Comparison of ENCODE assay signal across 20 cellular contexts in genomic region chr17:68790931-68791330, GRCh38.
A peak's percentile ranks its signal among the peaks of the same experiment; 100 is the strongest.
DNase-seq lines count a peak whose midpoint lies in the region; ATAC-seq and TF ChIP-seq lines count a peak whose summit lies in the region.
"Had no signal": no experiment of that assay in that cellular context is flagged by ENCODE, and none has a peak within 500 bp of the region (broad histone marks: within the 10 kb centered on the region; RNA-seq: fewer than 3 reads in every experiment).

No MANE protein-coding gene starts in this region.

- H2BK120ac ChIP-seq in mesenchymal stem cell (ENCODE audit: low read depth, low read length) = no peak overlapping the region

- peaks cover 39% of the 10 kb centered on the region for H3K27me3 Mint-ChIP-seq in activated T-helper 17 cell treated with anti-CD3 and anti-CD28 coated beads, Interleukin-2, amount 50 U/mL, for 72 hours
- H3K27me3 Mint-ChIP-seq: stimulated activated naive B cell treated with anti-CD40 and anti-IgM and Interleukin-4, amounts not matched to agents 10 μg/mL and 1 μg/mL and 100 μg/mL, for 72 hours had no signal

- H4K8ac ChIP-seq in mesenchymal stem cell (ENCODE audit: low read length) = no peak overlapping the region

- no peak overlapping the region for H3K4me2 ChIP-seq in mesenchymal stem cell (ENCODE audit: low read length, poor library complexity, severe bottlenecking)
- H3K4me2 ChIP-seq: GM23338 had no signal

- no peaks in the 10 kb centered on the region for H3K4me1 ChIP-seq in mesenchymal stem cell (ENCODE audit: control insufficient read depth, insufficient read depth, low read depth, low read length)
- H3K4me1 ChIP-seq in subcutaneous abdominal adipose tissue (ENCODE audit: control insufficient read depth in 5 of 5, insufficient read depth in 5 of 5, low read length in 5 of 5) = peaks cover 10 to 56% (median 51%) of the 10 kb centered on the region in 5 donors
- H3K4me1 ChIP-seq: ascending aorta, tibial artery had no signal

- H3K14ac ChIP-seq in mesenchymal stem cell (ENCODE audit: low read length in 2 of 2) = no peak overlapping the region

- H3K4me1 Mint-ChIP-seq in activated T-helper 17 cell treated with anti-CD3 and anti-CD28 coated beads, Interleukin-2, amount 50 U/mL, for 72 hours = no peaks in the 10 kb centered on the region

- H3K18ac ChIP-seq in mesenchymal stem cell (ENCODE audit: low read depth in 1 of 2, low read length in 2 of 2) = no peak overlapping the region

- no peak overlapping the region for H2AK5ac ChIP-seq in mesenchymal stem cell (ENCODE audit: low read length, severe bottlenecking)

- no peak overlapping the region for H3K27ac ChIP-seq in mesenchymal stem cell (ENCODE audit: low read length, poor library complexity, severe bottlenecking)
- peak overlapping the region; percentile 58 for H3K27ac ChIP-seq in subcutaneous abdominal adipose tissue (ENCODE audit: low read depth, low read length)
- H3K27ac ChIP-seq: ascending aorta, neutrophil, tibial artery had no signal

- H3K79me1 ChIP-seq in mesenchymal stem cell (replicated peaks; ENCODE audit: low read length, poor library complexity, severe bottlenecking) = no peaks in the 10 kb centered on the region

- H4K91ac ChIP-seq in mesenchymal stem cell (ENCODE audit: low read length) = no peak overlapping the region

- no peaks in the 10 kb centered on the region for H3K9me3 Mint-ChIP-seq in activated T-helper 17 cell treated with anti-CD3 and anti-CD28 coated beads, Interleukin-2, amount 50 U/mL, for 72 hours
- H3K9me3 Mint-ChIP-seq: activated CD4-positive, alpha-beta memory T cell treated with anti-CD3 and anti-CD28 coated beads, Interleukin-2, amount 10 ng/mL, durations not matched to agents 7 days and 5 days; activated naive CD4-positive, alpha-beta T cell treated with anti-CD3 and anti-CD28 coated beads, Interleukin-2, amount 10 ng/mL, durations not matched to agents 7 days and 5 days; activated T-cell treated with anti-CD3 and anti-CD28 coated beads, Interleukin-2, amount 50 U/mL, for 24 hours; stimulated activated naive B cell treated with anti-CD40 and anti-IgM and Interleukin-4, amounts not matched to agents 10 μg/mL and 1 μg/mL and 100 μg/mL, for 72 hours had no signal

- DNase-seq in MV-4-11 (lab: John Stamatoyannopoulos, UW) (peak; percentile 21), fibroblast of mammary gland (ENCODE audit: low read depth) (peak; percentile 67), mesenchymal stem cell (no peak), retina (no peak), cerebellar cortex (ENCODE audit: low spot score) (no peak)
- no peak for DNase-seq in activated CD4-positive, alpha-beta T cell treated with anti-CD3 and anti-CD28 coated beads for 4 hours
- DNase-seq: activated CD4-positive, alpha-beta memory T cell treated with anti-CD3 and anti-CD28 coated beads, Interleukin-2, amount 10 ng/mL, durations not matched to agents 7 days and 5 days; activated naive CD4-positive, alpha-beta T cell treated with anti-CD3 and anti-CD28 coated beads, Interleukin-2, amount 10 ng/mL, durations not matched to agents 7 days and 5 days; activated T-cell treated with anti-CD3 and anti-CD28 coated beads, Interleukin-2, amount 50 U/mL, for 24 hours; DND-41; NCI-H1436; NCI-H69; SHP77; stimulated activated naive B cell treated with anti-CD40 and anti-IgM and Interleukin-4, amounts not matched to agents 10 μg/mL and 1 μg/mL and 100 μg/mL, for 72 hours; tibial artery had no signal

- peak overlapping the region; percentile 49 for H3K9ac ChIP-seq in mesenchymal stem cell (ENCODE audit: low read length)
- H3K9ac ChIP-seq in subcutaneous abdominal adipose tissue (ENCODE audit: low read length in 5 of 5) = peak overlapping the region in 1 of 5 donors; percentile 12

- no peak overlapping the region for H3K4me3 Mint-ChIP-seq in activated T-helper 17 cell treated with anti-CD3 and anti-CD28 coated beads, Interleukin-2, amount 50 U/mL, for 72 hours
- H3K4me3 Mint-ChIP-seq: activated CD4-positive, alpha-beta memory T cell treated with anti-CD3 and anti-CD28 coated beads, Interleukin-2, amount 10 ng/mL, durations not matched to agents 7 days and 5 days; activated naive CD4-positive, alpha-beta T cell treated with anti-CD3 and anti-CD28 coated beads, Interleukin-2, amount 10 ng/mL, durations not matched to agents 7 days and 5 days; activated T-cell treated with anti-CD3 and anti-CD28 coated beads, Interleukin-2, amount 50 U/mL, for 24 hours; GM23338; stimulated activated naive B cell treated with anti-CD40 and anti-IgM and Interleukin-4, amounts not matched to agents 10 μg/mL and 1 μg/mL and 100 μg/mL, for 72 hours had no signal

- 92% methylated on average over 5 of the region's 6 CpGs for WGBS in mesenchymal stem cell

- H3K4ac ChIP-seq in mesenchymal stem cell (ENCODE audit: low read depth in 1 of 2, low read length in 2 of 2) = no peak overlapping the region

- H3K23ac ChIP-seq in mesenchymal stem cell (ENCODE audit: low read length in 2 of 2) = no peak overlapping the region

- no peak overlapping the region for H3K27ac Mint-ChIP-seq in activated T-helper 17 cell treated with anti-CD3 and anti-CD28 coated beads, Interleukin-2, amount 50 U/mL, for 72 hours
- H3K27ac Mint-ChIP-seq: activated CD4-positive, alpha-beta memory T cell treated with anti-CD3 and anti-CD28 coated beads, Interleukin-2, amount 10 ng/mL, durations not matched to agents 7 days and 5 days; activated naive CD4-positive, alpha-beta T cell treated with anti-CD3 and anti-CD28 coated beads, Interleukin-2, amount 10 ng/mL, durations not matched to agents 7 days and 5 days; activated T-cell treated with anti-CD3 and anti-CD28 coated beads, Interleukin-2, amount 50 U/mL, for 24 hours; GM23338; stimulated activated naive B cell treated with anti-CD40 and anti-IgM and Interleukin-4, amounts not matched to agents 10 μg/mL and 1 μg/mL and 100 μg/mL, for 72 hours had no signal

- H2BK15ac ChIP-seq in mesenchymal stem cell (ENCODE audit: low read depth, poor library complexity, severe bottlenecking) = no peak overlapping the region

- H3K4me3 ChIP-seq in fibroblast of mammary gland (ENCODE audit: control insufficient read depth, low read depth, low read length) (no peak overlapping the region), mesenchymal stem cell (ENCODE audit: insufficient read depth in 1 of 2, low read depth in 1 of 2, low read length in 2 of 2) (no peak overlapping the region), subcutaneous abdominal adipose tissue (ENCODE audit: low read depth in 1 of 5, low read length in 5 of 5) (no peak overlapping the region)
- H3K4me3 ChIP-seq: ascending aorta, GM23338, tibial artery had no signal

- no peak overlapping the region for H2BK5ac ChIP-seq in mesenchymal stem cell (ENCODE audit: low read depth, low read length, poor library complexity, severe bottlenecking)

- no peaks in the 10 kb centered on the region for H3K36me3 Mint-ChIP-seq in activated T-helper 17 cell treated with anti-CD3 and anti-CD28 coated beads, Interleukin-2, amount 50 U/mL, for 72 hours (ENCODE audit: low read depth)
- H3K36me3 Mint-ChIP-seq: activated naive CD4-positive, alpha-beta T cell treated with anti-CD3 and anti-CD28 coated beads, Interleukin-2, amount 10 ng/mL, durations not matched to agents 7 days and 5 days; stimulated activated naive B cell treated with anti-CD40 and anti-IgM and Interleukin-4, amounts not matched to agents 10 μg/mL and 1 μg/mL and 100 μg/mL, for 72 hours had no signal

- H3K27me3 ChIP-seq in mesenchymal stem cell (ENCODE audit: control insufficient read depth in 1 of 2, insufficient read depth in 1 of 2, low read length in 2 of 2) (no peaks in the 10 kb centered on the region), subcutaneous abdominal adipose tissue (ENCODE audit: control insufficient read depth in 5 of 5, insufficient read depth in 4 of 5, low read length in 5 of 5) (no peaks in the 10 kb centered on the region)
- H3K27me3 ChIP-seq: ascending aorta, neutrophil had no signal

- no peak overlapping the region for H2AFZ ChIP-seq in mesenchymal stem cell (ENCODE audit: low read depth, low read length)
- H2AFZ ChIP-seq: GM23338 had no signal

- no peaks in the 10 kb centered on the region for H3K9me3 ChIP-seq in mesenchymal stem cell (ENCODE audit: control insufficient read depth, low read length)
- peaks cover 0 to 6% (median 0%) of the 10 kb centered on the region in 5 donors for H3K9me3 ChIP-seq in subcutaneous abdominal adipose tissue (ENCODE audit: control insufficient read depth in 5 of 5, low read length in 5 of 5)
- H3K9me3 ChIP-seq: ascending aorta, neutrophil, tibial artery had no signal

- H3K36me3 ChIP-seq in mesenchymal stem cell (ENCODE audit: control insufficient read depth in 1 of 2, insufficient read depth in 2 of 2, low read depth in 1 of 2, low read length in 2 of 2) = no peaks in the 10 kb centered on the region
- H3K36me3 ChIP-seq in subcutaneous abdominal adipose tissue (ENCODE audit: control insufficient read depth in 5 of 5, insufficient read depth in 5 of 5, low read length in 5 of 5) = no peaks in the 10 kb centered on the region
- H3K36me3 ChIP-seq: ascending aorta, neutrophil, tibial artery had no signal

- ATAC-seq in activated T-helper 17 cell treated with anti-CD3 and anti-CD28 coated beads, Interleukin-2, amount 50 U/mL, for 72 hours (replicated peaks) = no peak
- ATAC-seq: GM23338; stimulated activated naive B cell treated with anti-CD40 and anti-IgM and Interleukin-4, amounts not matched to agents 10 μg/mL and 1 μg/mL and 100 μg/mL, for 72 hours had no signal

- TF ChIP-seq CTCF in fibroblast of mammary gland (conservative IDR thresholded peaks at IDR 0.05; ENCODE audit: control insufficient read depth, insufficient read depth, low read depth, low read length) = no peak

- no peak overlapping the region for H2BK12ac ChIP-seq in mesenchymal stem cell (ENCODE audit: low read length in 2 of 2)

Comparison
In these comparisons a context has a peak if more than half of its experiments do, and no peak if none do; other contexts are left out.
1. DNase-seq: peak in MV-4-11 (single experiment) and fibroblast of mammary gland (single experiment); none in mesenchymal stem cell (single experiment), retina (single experiment), activated CD4-positive, alpha-beta T cell treated with anti-CD3 and anti-CD28 coated beads for 4 hours (0 of 2) and cerebellar cortex (single experiment).